In genomic region chr1:111591946-111592345, GRCh38 we compare ENCODE assay signal across 9 cellular contexts. TPM values are rescaled to one million over a fixed set of nuclear protein-coding genes. Genes with fewer than 3 reads are reported as not detected.
A peak's percentile ranks its signal among the peaks of the same experiment; 100 is the strongest.
DNase-seq lines count a peak whose midpoint lies in the region; ATAC-seq and TF ChIP-seq lines count a peak whose summit lies in the region.
"Had no signal": no experiment of that assay in that cellular context is flagged by ENCODE, and none has a peak within 500 bp of the region (broad histone marks: within the 10 kb centered on the region; RNA-seq: fewer than 3 reads in every experiment).

No MANE protein-coding gene starts in this region.

- no peaks in the 10 kb centered on the region for H3K36me3 ChIP-seq in heart right ventricle
- H3K36me3 ChIP-seq in naive thymus-derived CD4-positive, alpha-beta T cell (ENCODE audit: control insufficient read depth in 2 of 3, insufficient read depth in 3 of 3, low read length in 3 of 3) = no peaks in the 10 kb centered on the region
- H3K36me3 ChIP-seq in uterus = no peaks in the 10 kb centered on the region

- no peak overlapping the region for H3K4me3 ChIP-seq in heart right ventricle
- H3K4me3 ChIP-seq in naive thymus-derived CD4-positive, alpha-beta T cell (ENCODE audit: low read length) = no peak overlapping the region
- no peak overlapping the region for H3K4me3 ChIP-seq in uterus

- TF ChIP-seq POLR2A in uterus (IDR thresholded peaks at IDR 0.05) = no peak

- DNase-seq in heart right ventricle (no peak), left cardiac atrium (no peak), uterus (no peak), DMS 273 (lab: John Stamatoyannopoulos, UW; ENCODE audit: unreplicated experiment) (no peak), NCI-H1092 (lab: John Stamatoyannopoulos, UW) (no peak)
- DNase-seq in central memory CD8-positive, alpha-beta T cell (ENCODE audit: low spot score in 2 of 2) = no peak
- no peak for DNase-seq in naive thymus-derived CD4-positive, alpha-beta T cell
- DNase-seq: KG1 had no signal

- peak overlapping the region; percentile 58 to 90 (median 88) for H3K27ac ChIP-seq in heart right ventricle
- H3K27ac ChIP-seq in naive thymus-derived CD4-positive, alpha-beta T cell (ENCODE audit: low read depth, low read length) = peak overlapping the region; percentile 62
- H3K27ac ChIP-seq in uterus = peak overlapping the region; percentile 79 to 89

- 32 to 37% methylated on average over 5 of the region's 5 CpGs for WGBS in heart right ventricle, 2 donors

- no peak overlapping the region for H3K4me3 Mint-ChIP-seq in central memory CD8-positive, alpha-beta T cell
- H3K4me3 Mint-ChIP-seq in naive thymus-derived CD4-positive, alpha-beta T cell = peak overlapping the region in 4 of 10 donors; percentile 65 to 82 (median 76)

- peaks cover 34% of the 10 kb centered on the region for H3K4me1 Mint-ChIP-seq in central memory CD8-positive, alpha-beta T cell
- peaks cover 39 to 65% (median 55%) of the 10 kb centered on the region in 7 donors for H3K4me1 Mint-ChIP-seq in naive thymus-derived CD4-positive, alpha-beta T cell

- peaks cover 15 to 53% (median 48%) of the 10 kb centered on the region in 9 donors for H3K4me1 ChIP-seq in heart right ventricle
- H3K4me1 ChIP-seq in naive thymus-derived CD4-positive, alpha-beta T cell (ENCODE audit: control insufficient read depth in 2 of 2, insufficient read depth in 2 of 2, low read length in 2 of 2) = peaks cover 48 to 60% of the 10 kb centered on the region in 2 donors
- H3K4me1 ChIP-seq in uterus = peaks cover 8% of the 10 kb centered on the region in 2 donors

- H3K27me3 ChIP-seq in heart right ventricle (no peaks in the 10 kb centered on the region), uterus (no peaks in the 10 kb centered on the region)
- no peaks in the 10 kb centered on the region for H3K27me3 ChIP-seq in naive thymus-derived CD4-positive, alpha-beta T cell (ENCODE audit: control insufficient read depth in 2 of 2, insufficient read depth in 2 of 2, low read length in 2 of 2)

- POLR2A ChIA-PET in naive thymus-derived CD4-positive, alpha-beta T cell (lab: Charles Lee) = interaction anchor here (0.6 to 4.6 kb wide), 7 partner anchors 11 to 123 kb away, joined by 3 to 49 read pairs (median 4); partner anchors contain the start of gene RAP1A

- CTCF ChIA-PET in naive thymus-derived CD4-positive, alpha-beta T cell (lab: Charles Lee) = interaction anchor here (0.9 to 1.9 kb wide), 3 partner anchors 34 to 84 kb away, joined by 3 to 8 read pairs (median 4); no protein-coding TSS in a partner anchor

- ATAC-seq in heart right ventricle (peak in 2 of 8 donors; percentile 0), left cardiac atrium (no peak), HG03159 (IDR thresholded peaks at IDR 0.05; ENCODE audit: unreplicated experiment) (no peak)
- no peak for ATAC-seq in central memory CD8-positive, alpha-beta T cell (replicated peaks; ENCODE audit: extremely low read depth, poor library complexity, severe bottlenecking)
- no peak for ATAC-seq in naive thymus-derived CD4-positive, alpha-beta T cell

- no peaks in the 10 kb centered on the region for H3K27me3 Mint-ChIP-seq in central memory CD8-positive, alpha-beta T cell
- H3K27me3 Mint-ChIP-seq in naive thymus-derived CD4-positive, alpha-beta T cell = peaks cover 0 to 2% (median 0%) of the 10 kb centered on the region in 5 donors

- H3K9me3 Mint-ChIP-seq in central memory CD8-positive, alpha-beta T cell = no peaks in the 10 kb centered on the region
- H3K9me3 Mint-ChIP-seq in naive thymus-derived CD4-positive, alpha-beta T cell = peaks cover 0 to 2% (median 0%) of the 10 kb centered on the region in 11 donors

- H3K27ac Mint-ChIP-seq in central memory CD8-positive, alpha-beta T cell (ENCODE audit: low read depth) = peak overlapping the region; percentile 98
- peak overlapping the region; percentile 83 to 95 (median 91) for H3K27ac Mint-ChIP-seq in naive thymus-derived CD4-positive, alpha-beta T cell

- TF ChIP-seq CTCF in heart right ventricle (IDR thresholded peaks at IDR 0.05) (no peak), uterus (IDR thresholded peaks at IDR 0.05) (no peak)

- H3K9me3 ChIP-seq in heart right ventricle (no peaks in the 10 kb centered on the region), uterus (no peaks in the 10 kb centered on the region)
- H3K9me3 ChIP-seq in naive thymus-derived CD4-positive, alpha-beta T cell (ENCODE audit: control insufficient read depth in 2 of 3, low read length in 3 of 3) = no peaks in the 10 kb centered on the region

- peaks cover 1% of the 10 kb centered on the region for H3K36me3 Mint-ChIP-seq in central memory CD8-positive, alpha-beta T cell (ENCODE audit: insufficient read depth)
- H3K36me3 Mint-ChIP-seq in naive thymus-derived CD4-positive, alpha-beta T cell = peaks cover 0 to 2% (median 0%) of the 10 kb centered on the region in 5 donors

- intact Hi-C loops in heart right ventricle (cut with DNase I) = loop anchor here in 6 of 10 donors (2.0 to 5.0 kb wide), 7 partner anchors 27 to 85 kb away; partner anchors contain the start of gene RAP1A (in 2 of the 6)
- intact Hi-C loops in left cardiac atrium (cut with DNase I) = loop anchor here in 1 of 2 donors (5.0 kb wide), 1 partner anchor 80 kb away; no protein-coding TSS in a partner anchor
- intact Hi-C loops in naive thymus-derived CD4-positive, alpha-beta T cell (cut with micrococcal nuclease) = loop anchor here (1.0 to 10.0 kb wide), 6 partner anchors 8 to 717 kb away; partner anchors contain the start of genes CD53 (in 1 of the 2) and RAP1A (in 1 of the 2)
- intact Hi-C loops in uterus (cut with DNase I; ENCODE audit: low total_unique reads) = no loop called here

RNA-seq across cellular contexts. Expression of gene RAP1A, which starts 27.6 kb away (rescaled TPM):
- 100 to 1,000 TPM in 6 of 10 donors, 10 to 100 TPM in 4; 83.4 to 120 (median 102) TPM for total RNA-seq in heart right ventricle
- polyA plus RNA-seq in heart right ventricle = 10 to 100 TPM; 64.2 to 68.4 TPM
- total RNA-seq in left cardiac atrium = 100 to 1,000 TPM in 1 of 2 donors, 10 to 100 TPM in 1; 84.2 to 103 TPM
- 100 to 1,000 TPM in 4 of 5 experiments, 10 to 100 TPM in 1; 89.8 to 183 (median 107) TPM for total RNA-seq in naive thymus-derived CD4-positive, alpha-beta T cell
- polyA plus RNA-seq in naive thymus-derived CD4-positive, alpha-beta T cell = 10 to 100 TPM; 37.6 to 55.0 TPM
- 10 to 100 TPM; 47.6 to 94.8 (median 60.2) TPM for total RNA-seq in uterus
